17 cellular contexts compared by ENCODE assay signal in genomic region chr9:23551929-23552707, GRCh38.
DNase-seq lines count a peak whose midpoint lies in the region; ATAC-seq, FAIRE-seq and TF ChIP-seq lines count a peak whose summit lies in the region.
"Had no signal": no experiment of that assay in that cellular context is flagged by ENCODE, and none has a peak within 500 bp of the region (broad histone marks: within the 10 kb centered on the region; RNA-seq: fewer than 3 reads in every experiment).

No MANE protein-coding gene starts in this region.

- H4K5ac ChIP-seq in mesendoderm (ENCODE audit: low read length), result no peak overlapping the region

- H3K27me3 Mint-ChIP-seq in brain, result peaks cover 3% of the 10 kb centered on the region
- H3K27me3 Mint-ChIP-seq: B cell had no signal

- H3K36me3 ChIP-seq in mesendoderm (ENCODE audit: control insufficient read depth, insufficient read depth, low read length), result no peaks in the 10 kb centered on the region
- H3K36me3 ChIP-seq: BLaER1 treated with 17β-estradiol and CSF1 and Interleukin-3, amounts not matched to agents 10 nM and 100 nM; HAP-1 had no signal

- no peaks in the 10 kb centered on the region for H3K79me2 ChIP-seq in mesendoderm (ENCODE audit: control insufficient read depth, insufficient read depth, low read length)

- no peak overlapping the region for H2BK15ac ChIP-seq in mesendoderm (replicated peaks; ENCODE audit: low read depth)

- no peak overlapping the region for H3K56ac ChIP-seq in mesendoderm (ENCODE audit: low read length)

- no peak for TF ChIP-seq RAD21 in A549 (conservative IDR thresholded peaks at IDR 0.05 in 1 of 2, IDR thresholded peaks at IDR 0.05 in 1 of 2)

- no peak overlapping the region for H4K8ac ChIP-seq in mesendoderm (ENCODE audit: low read depth, low read length)

- H3K27me3 ChIP-seq in mesendoderm (ENCODE audit: insufficient read depth, low read length, poor library complexity), result no peaks in the 10 kb centered on the region
- H3K27me3 ChIP-seq: BLaER1 treated with 17β-estradiol and CSF1 and Interleukin-3, amounts not matched to agents 10 nM and 100 nM had no signal

- CTCF ChIA-PET in A549 (lab: Yijun Ruan, JAX), result no interaction called here

- POLR2A ChIA-PET in A549 (lab: Yijun Ruan, JAX), result no interaction called here

- whole genome bisulfite sequencing in A549 (ENCODE audit: missing lambda C conversion rate), result 3% methylated on average over 5 of the region's 5 CpGs
- WGBS in mesendoderm (ENCODE audit: extremely low coverage, insufficient coverage, low lambda C conversion rate), result no CpG with 5 or more reads among the region's 5 CpGs

- no peak overlapping the region for H3K18ac ChIP-seq in mesendoderm (ENCODE audit: low read length)

- H3K9ac ChIP-seq in mesendoderm (ENCODE audit: low read length), result no peak overlapping the region
- H3K9ac ChIP-seq: BLaER1 treated with 17β-estradiol and CSF1 and Interleukin-3, amounts not matched to agents 10 nM and 100 nM; GM23248 had no signal

- no peak overlapping the region for H3K4me3 Mint-ChIP-seq in brain
- H3K4me3 Mint-ChIP-seq: B cell; CD8-positive, alpha-beta T cell had no signal

- peak overlapping the region; percentile 86 to 96 (median 93) for H3K27ac Mint-ChIP-seq in brain
- H3K27ac Mint-ChIP-seq: B cell; CD8-positive, alpha-beta T cell had no signal

- no peaks in the 10 kb centered on the region for H3K36me3 Mint-ChIP-seq in brain
- H3K36me3 Mint-ChIP-seq: CD8-positive, alpha-beta T cell had no signal

- ATAC-seq in A549 (no peak), GM18870 (IDR thresholded peaks at IDR 0.05; ENCODE audit: unreplicated experiment) (no peak)
- ATAC-seq: CD8-positive, alpha-beta T cell had no signal

- H3K27ac ChIP-seq in A549 (no peak overlapping the region), mesendoderm (ENCODE audit: low read depth, low read length) (no peak overlapping the region)
- H3K27ac ChIP-seq: BLaER1 treated with 17β-estradiol and CSF1 and Interleukin-3, amounts not matched to agents 10 nM and 100 nM; GM23248 had no signal

- H2BK5ac ChIP-seq in mesendoderm (ENCODE audit: low read length), result no peak overlapping the region

- peaks cover 0 to 4% (median 3%) of the 10 kb centered on the region in 5 experiments for H3K9me3 Mint-ChIP-seq in brain

- peaks cover 71% of the 10 kb centered on the region for H3K4me1 Mint-ChIP-seq in brain
- H3K4me1 Mint-ChIP-seq: B cell had no signal

- FAIRE-seq in A549 (lab: Jason Lieb, UNC), result no peak

- no peaks in the 10 kb centered on the region for H3K79me1 ChIP-seq in mesendoderm (ENCODE audit: low read length)

- H3K4ac ChIP-seq in mesendoderm (ENCODE audit: low read depth, low read length), result no peak overlapping the region

- H3K4me3 ChIP-seq in A549, result no peak overlapping the region
- H3K4me3 ChIP-seq in mesendoderm (ENCODE audit: low read length), result no peak overlapping the region
- H3K4me3 ChIP-seq: BLaER1 treated with 17β-estradiol and CSF1 and Interleukin-3, amounts not matched to agents 10 nM and 100 nM; GM23248; HAP-1 had no signal

- no peak for TF ChIP-seq POLR2A in A549 (IDR thresholded peaks at IDR 0.05; ENCODE audit: low read length)

- TF ChIP-seq EP300 in A549 (IDR thresholded peaks at IDR 0.05), result no peak

- H3K4me2 ChIP-seq in A549 (no peak overlapping the region), mesendoderm (ENCODE audit: low read length) (no peak overlapping the region)
- H3K4me2 ChIP-seq: BLaER1 treated with 17β-estradiol and CSF1 and Interleukin-3, amounts not matched to agents 10 nM and 100 nM had no signal

- H3K23ac ChIP-seq in mesendoderm (ENCODE audit: low read length), result peak overlapping the region; percentile 19

- no peaks in the 10 kb centered on the region for H3K9me3 ChIP-seq in A549
- H3K9me3 ChIP-seq: BLaER1 treated with 17β-estradiol and CSF1 and Interleukin-3, amounts not matched to agents 10 nM and 100 nM; HAP-1 had no signal

- H2BK120ac ChIP-seq in mesendoderm (ENCODE audit: low read depth, low read length), result no peak overlapping the region

- no peaks in the 10 kb centered on the region for H3K4me1 ChIP-seq in A549
- no peaks in the 10 kb centered on the region for H3K4me1 ChIP-seq in mesendoderm (ENCODE audit: control insufficient read depth, low read depth, low read length)
- H3K4me1 ChIP-seq: BLaER1 treated with 17β-estradiol and CSF1 and Interleukin-3, amounts not matched to agents 10 nM and 100 nM; HAP-1 had no signal

- TF ChIP-seq CTCF in A549 (IDR thresholded peaks at IDR 0.05), result no peak
- no peak for TF ChIP-seq CTCF in brain (conservative IDR thresholded peaks at IDR 0.05)

- no peak overlapping the region for H2AK5ac ChIP-seq in mesendoderm (ENCODE audit: low read length)

- DNase-seq in A549 (ENCODE audit: low read depth in 1 of 2, low spot score in 1 of 2), result no peak
- peak; percentile 16 for DNase-seq in MV-4-11 (lab: John Stamatoyannopoulos, UW)
- no peak for DNase-seq in mesendoderm
- no peak for DNase-seq in stimulated activated CD4-positive, alpha-beta T cell treated with anti-CD3 and anti-CD28 coated beads, Interleukin-12 subunit alpha, Interleukin-12 subunit beta, amount 100 ng/mL, for 4 hours
- DNase-seq in activated naive CD4-positive, alpha-beta T cell treated with Interleukin-2 at 50 U/mL for 16 hours, result no peak
- DNase-seq in occipital lobe (lab: John Stamatoyannopoulos, UW), result no peak
- DNase-seq: 8988T; Calu3; CD8-positive, alpha-beta T cell; DMS79 treated with DMSO at 0.1 percent for 48 hours; GF-D8; GM23248 had no signal

TF ChIP-seq in A549, 52 proteins besides CTCF, POLR2A, EP300 and RAD21:
- no peak for TF ChIP-seq REST (IDR thresholded peaks at IDR 0.05)
- TF ChIP-seq MAFK (IDR thresholded peaks at IDR 0.05; ENCODE audit: partially characterized antibody), result peak; percentile 84
